ENCODE assay signal across 22 cellular contexts in genomic region chr9:135589596-135590485, GRCh38. TPM values are rescaled to one million over a fixed set of nuclear protein-coding genes. Genes with fewer than 3 reads are reported as not detected.
A peak's percentile ranks its signal among the peaks of the same experiment; 100 is the strongest.
DNase-seq lines count a peak whose midpoint lies in the region; ATAC-seq lines count a peak whose summit lies in the region.
"Had no signal": no experiment of that assay in that cellular context is flagged by ENCODE, and none has a peak within 500 bp of the region (broad histone marks: within the 10 kb centered on the region; RNA-seq: fewer than 3 reads in every experiment).

No MANE protein-coding gene starts in this region.

- no peak for ATAC-seq in stimulated activated naive B cell treated with anti-CD40 and anti-IgM and Interleukin-4, amounts not matched to agents 10 μg/mL and 1 μg/mL and 100 μg/mL, for 72 hours (replicated peaks)

- peak overlapping the region in 2 of 3 donors; percentile 14 to 39 for H3K27ac Mint-ChIP-seq in IgD-negative memory B cell
- peak overlapping the region; percentile 54 for H3K27ac Mint-ChIP-seq in stimulated activated naive B cell treated with anti-CD40 and anti-IgM and Interleukin-4, amounts not matched to agents 10 μg/mL and 1 μg/mL and 100 μg/mL, for 72 hours
- H3K27ac Mint-ChIP-seq: CD4-positive, alpha-beta T cell had no signal

- H3K27me3 Mint-ChIP-seq in IgD-negative memory B cell, result peaks cover 6% of the 10 kb centered on the region
- H3K27me3 Mint-ChIP-seq in stimulated activated naive B cell treated with anti-CD40 and anti-IgM and Interleukin-4, amounts not matched to agents 10 μg/mL and 1 μg/mL and 100 μg/mL, for 72 hours, result peaks cover 5 to 28% of the 10 kb centered on the region in 2 donors

- H3K36me3 Mint-ChIP-seq in IgD-negative memory B cell, result no peaks in the 10 kb centered on the region
- H3K36me3 Mint-ChIP-seq in stimulated activated naive B cell treated with anti-CD40 and anti-IgM and Interleukin-4, amounts not matched to agents 10 μg/mL and 1 μg/mL and 100 μg/mL, for 72 hours, result no peaks in the 10 kb centered on the region

- H3K9me3 Mint-ChIP-seq in IgD-negative memory B cell, result peaks cover 0 to 1% (median 1%) of the 10 kb centered on the region in 3 donors
- peaks cover 0 to 2% of the 10 kb centered on the region in 2 donors for H3K9me3 Mint-ChIP-seq in stimulated activated naive B cell treated with anti-CD40 and anti-IgM and Interleukin-4, amounts not matched to agents 10 μg/mL and 1 μg/mL and 100 μg/mL, for 72 hours

- H3K4me3 Mint-ChIP-seq in IgD-negative memory B cell, result no peak overlapping the region
- H3K4me3 Mint-ChIP-seq in stimulated activated naive B cell treated with anti-CD40 and anti-IgM and Interleukin-4, amounts not matched to agents 10 μg/mL and 1 μg/mL and 100 μg/mL, for 72 hours, result no peak overlapping the region
- H3K4me3 Mint-ChIP-seq: CD4-positive, alpha-beta T cell had no signal

- DNase-seq in activated T-cell treated with anti-CD3 and anti-CD28 coated beads, Interleukin-2, amount 50 U/mL, for 1 hour, result peak; percentile 9
- no peak for DNase-seq in activated T-cell treated with anti-CD3 and anti-CD28 coated beads, Interleukin-2, amount 50 U/mL, for 48 hours
- DNase-seq in mesenteric fat pad (ENCODE audit: low spot score) (peak; percentile 82), middle frontal gyrus (ENCODE audit: extremely low spot score, low spot score) (no peak), activated gamma-delta T cell treated with Interleukin-2 at 50 U/mL for 16 hours (no peak), HCEC 1CT (no peak)
- DNase-seq in stimulated activated naive B cell treated with anti-CD40 and anti-IgM and Interleukin-4, amounts not matched to agents 10 μg/mL and 1 μg/mL and 100 μg/mL, for 72 hours, result no peak
- DNase-seq: Caco-2; MM.1S; NCI-H1092; NCI-H1694; NCI-H2081 treated with DMSO at 0.1 percent for 48 hours; NCI-H446 treated with DMSO at 0.1 percent for 48 hours; NCI-H69; NK-92 treated with Interleukin-12 subunit alpha and Interleukin-12 subunit beta, amount 100 ng/mL, for 24 hours; Right ventricle myocardium superior had no signal

- H3K4me1 Mint-ChIP-seq in IgD-negative memory B cell, result no peaks in the 10 kb centered on the region
- no peaks in the 10 kb centered on the region for H3K4me1 Mint-ChIP-seq in stimulated activated naive B cell treated with anti-CD40 and anti-IgM and Interleukin-4, amounts not matched to agents 10 μg/mL and 1 μg/mL and 100 μg/mL, for 72 hours

RNA-seq across cellular contexts. Expression of gene PAEP, which starts 28.3 kb away (rescaled TPM):
- polyA plus RNA-seq in IgD-negative memory B cell, result not detected
- total RNA-seq in mesenteric fat pad, result not detected
- total RNA-seq: A172; Caco-2; CD4-positive, alpha-beta T cell; LHCN-M2; Peyer's patch; Right ventricle myocardium superior had no signal
- polyA plus RNA-seq: BJ had no signal

RNA-seq across cellular contexts. Expression of gene OBP2A, which starts 43.9 kb away (rescaled TPM):
- not detected for polyA plus RNA-seq in IgD-negative memory B cell
- total RNA-seq in mesenteric fat pad, result not detected
- total RNA-seq: A172; Caco-2; CD4-positive, alpha-beta T cell; LHCN-M2; Peyer's patch; Right ventricle myocardium superior had no signal
- polyA plus RNA-seq: BJ had no signal

RNA-seq across cellular contexts. Expression of gene GLT6D1, which starts 49.5 kb away (rescaled TPM):
- not detected for polyA plus RNA-seq in IgD-negative memory B cell
- not detected for total RNA-seq in mesenteric fat pad
- total RNA-seq: A172; Caco-2; CD4-positive, alpha-beta T cell; LHCN-M2; Peyer's patch; Right ventricle myocardium superior had no signal
- polyA plus RNA-seq: BJ had no signal

Comparison
In these comparisons a context has a peak if more than half of its experiments do, and no peak if none do; other contexts are left out.
1. DNase-seq: peak in activated T-cell treated with anti-CD3 and anti-CD28 coated beads, Interleukin-2, amount 50 U/mL, for 1 hour (single experiment) and mesenteric fat pad (single experiment); none in activated T-cell treated with anti-CD3 and anti-CD28 coated beads, Interleukin-2, amount 50 U/mL, for 48 hours (0 of 2), stimulated activated naive B cell treated with anti-CD40 and anti-IgM and Interleukin-4, amounts not matched to agents 10 μg/mL and 1 μg/mL and 100 μg/mL, for 72 hours (single experiment), middle frontal gyrus (single experiment), activated gamma-delta T cell treated with Interleukin-2 at 50 U/mL for 16 hours (single experiment) and HCEC 1CT (single experiment).